ENCODE assay signal across 8 cellular contexts in the genomic region with DNA sequence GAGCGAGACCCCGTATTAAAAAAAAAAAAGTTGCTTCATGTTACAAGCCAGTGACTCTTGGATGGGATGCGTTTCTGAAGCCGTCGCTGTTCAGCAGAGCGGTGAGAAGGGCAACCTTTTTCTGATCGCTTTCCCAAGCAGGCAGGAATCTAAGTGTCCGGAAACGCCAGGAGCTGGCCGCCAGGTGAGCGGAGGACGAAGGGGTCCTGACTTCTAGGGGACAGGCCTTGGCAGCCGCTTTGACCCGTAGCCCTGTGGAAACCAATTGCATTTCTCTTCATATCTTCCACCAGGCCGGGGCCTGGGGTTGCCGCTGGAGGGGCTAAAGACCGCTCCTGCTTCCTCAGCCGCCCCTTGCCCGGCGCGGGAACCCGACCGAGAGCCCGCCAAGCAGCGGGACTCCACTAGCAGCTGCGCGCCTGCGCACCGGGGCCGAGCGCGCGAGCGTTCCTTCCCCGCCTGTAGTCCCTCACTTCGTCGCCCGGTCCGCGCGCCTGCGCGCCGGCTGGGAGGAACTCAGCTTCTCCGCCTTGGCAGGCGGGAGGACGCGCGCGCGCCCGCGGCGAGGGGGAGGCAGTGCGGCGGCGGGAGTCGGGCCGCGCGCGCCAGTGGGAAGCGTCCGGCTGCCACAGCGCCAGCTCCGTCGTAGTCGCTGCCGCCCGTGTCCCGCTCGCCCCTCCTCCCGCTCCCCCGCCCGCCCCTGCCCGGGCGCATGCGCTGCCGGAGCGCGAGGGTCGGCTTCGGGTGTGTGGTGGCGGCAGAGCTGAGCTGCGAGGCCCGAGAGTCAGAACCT. TPM values are rescaled to one million over a fixed set of nuclear protein-coding genes. Genes with fewer than 3 reads are reported as not detected.
DNase-seq lines count a peak whose midpoint lies in the region; ATAC-seq, FAIRE-seq and TF ChIP-seq lines count a peak whose summit lies in the region.

A gene with protein sequence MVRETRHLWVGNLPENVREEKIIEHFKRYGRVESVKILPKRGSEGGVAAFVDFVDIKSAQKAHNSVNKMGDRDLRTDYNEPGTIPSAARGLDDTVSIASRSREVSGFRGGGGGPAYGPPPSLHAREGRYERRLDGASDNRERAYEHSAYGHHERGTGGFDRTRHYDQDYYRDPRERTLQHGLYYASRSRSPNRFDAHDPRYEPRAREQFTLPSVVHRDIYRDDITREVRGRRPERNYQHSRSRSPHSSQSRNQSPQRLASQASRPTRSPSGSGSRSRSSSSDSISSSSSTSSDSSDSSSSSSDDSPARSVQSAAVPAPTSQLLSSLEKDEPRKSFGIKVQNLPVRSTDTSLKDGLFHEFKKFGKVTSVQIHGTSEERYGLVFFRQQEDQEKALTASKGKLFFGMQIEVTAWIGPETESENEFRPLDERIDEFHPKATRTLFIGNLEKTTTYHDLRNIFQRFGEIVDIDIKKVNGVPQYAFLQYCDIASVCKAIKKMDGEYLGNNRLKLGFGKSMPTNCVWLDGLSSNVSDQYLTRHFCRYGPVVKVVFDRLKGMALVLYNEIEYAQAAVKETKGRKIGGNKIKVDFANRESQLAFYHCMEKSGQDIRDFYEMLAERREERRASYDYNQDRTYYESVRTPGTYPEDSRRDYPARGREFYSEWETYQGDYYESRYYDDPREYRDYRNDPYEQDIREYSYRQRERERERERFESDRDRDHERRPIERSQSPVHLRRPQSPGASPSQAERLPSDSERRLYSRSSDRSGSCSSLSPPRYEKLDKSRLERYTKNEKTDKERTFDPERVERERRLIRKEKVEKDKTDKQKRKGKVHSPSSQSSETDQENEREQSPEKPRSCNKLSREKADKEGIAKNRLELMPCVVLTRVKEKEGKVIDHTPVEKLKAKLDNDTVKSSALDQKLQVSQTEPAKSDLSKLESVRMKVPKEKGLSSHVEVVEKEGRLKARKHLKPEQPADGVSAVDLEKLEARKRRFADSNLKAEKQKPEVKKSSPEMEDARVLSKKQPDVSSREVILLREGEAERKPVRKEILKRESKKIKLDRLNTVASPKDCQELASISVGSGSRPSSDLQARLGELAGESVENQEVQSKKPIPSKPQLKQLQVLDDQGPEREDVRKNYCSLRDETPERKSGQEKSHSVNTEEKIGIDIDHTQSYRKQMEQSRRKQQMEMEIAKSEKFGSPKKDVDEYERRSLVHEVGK (N-terminal part only) (plus strand): TSS at position 608 of the 793 bp plus-strand sequence. CDS start 361 bp downstream, outside the sequence.

- intact Hi-C loops in esophagus muscularis mucosa (cut with DNase I), result no loop called here

- peak within 1 kb of the TSS; percentile 92 to 99 for H3K4me3 Mint-ChIP-seq in activated T-cell treated with anti-CD3 and anti-CD28 coated beads, Interleukin-2, amount 50 U/mL, for 72 hours

- H3K27me3 Mint-ChIP-seq in activated T-cell treated with anti-CD3 and anti-CD28 coated beads, Interleukin-2, amount 50 U/mL, for 72 hours (ENCODE audit: low read depth), result no peaks in the 10 kb centered on the region

- TF ChIP-seq CTCF in esophagus muscularis mucosa (IDR thresholded peaks at IDR 0.05), result peak in 2 of 3 experiments; percentile 8 to 16

- peak within 1 kb of the TSS; percentile 80 for H3K27ac ChIP-seq in Karpas-422 (ENCODE audit: low read length)
- peak within 1 kb of the TSS; percentile 95 to 100 (median 98) for H3K27ac ChIP-seq in esophagus muscularis mucosa (replicated peaks in 1 of 4)

- H2AFZ ChIP-seq in Karpas-422 (ENCODE audit: low read length), result peak within 1 kb of the TSS; percentile 90; the same call in 1 of the 2 replicates

- TF ChIP-seq POLR2A in esophagus muscularis mucosa (IDR thresholded peaks at IDR 0.05; ENCODE audit: low read depth), result peak; percentile 63

- peaks cover 4 to 7% of the 10 kb centered on the region in 2 donors for H3K36me3 Mint-ChIP-seq in activated T-cell treated with anti-CD3 and anti-CD28 coated beads, Interleukin-2, amount 50 U/mL, for 72 hours (ENCODE audit: insufficient read depth in 2 of 2)

- peaks cover 26% of the 10 kb centered on the region; the same call in 1 of the 2 replicates for H4K20me1 ChIP-seq in Karpas-422 (ENCODE audit: insufficient read depth, low read depth, low read length)

- H3K4me1 ChIP-seq in Karpas-422 (ENCODE audit: low read length), result peaks cover 75% of the 10 kb centered on the region
- peaks cover 33 to 62% (median 57%) of the 10 kb centered on the region in 4 donors for H3K4me1 ChIP-seq in esophagus muscularis mucosa

- H3K4me3 ChIP-seq in Karpas-422 (ENCODE audit: low read length) (peak within 1 kb of the TSS; percentile 72), esophagus muscularis mucosa (peak within 1 kb of the TSS; percentile 76 to 95 (median 95))

- H3K9me3 ChIP-seq in Karpas-422 (ENCODE audit: low read length) (no peaks in the 10 kb centered on the region), esophagus muscularis mucosa (no peaks in the 10 kb centered on the region)

- peak within 1 kb of the TSS; percentile 96 for H3K27ac Mint-ChIP-seq in activated T-cell treated with anti-CD3 and anti-CD28 coated beads, Interleukin-2, amount 50 U/mL, for 72 hours

- H3K79me2 ChIP-seq in Karpas-422 (ENCODE audit: low read length), result peaks cover 34% of the 10 kb centered on the region

- no peaks in the 10 kb centered on the region for H3K9me3 Mint-ChIP-seq in activated T-cell treated with anti-CD3 and anti-CD28 coated beads, Interleukin-2, amount 50 U/mL, for 72 hours

- H3K36me3 ChIP-seq in Karpas-422 (ENCODE audit: insufficient read depth, low read length) (no peaks in the 10 kb centered on the region), esophagus muscularis mucosa (no peaks in the 10 kb centered on the region)

- H3K9ac ChIP-seq in Karpas-422 (ENCODE audit: low read length), result peak within 1 kb of the TSS; percentile 81

- H3K4me1 Mint-ChIP-seq in activated T-cell treated with anti-CD3 and anti-CD28 coated beads, Interleukin-2, amount 50 U/mL, for 72 hours (ENCODE audit: low read depth), result peaks cover 64% of the 10 kb centered on the region

- H3K27me3 ChIP-seq in Karpas-422 (ENCODE audit: low read length) (no peaks in the 10 kb centered on the region), esophagus muscularis mucosa (no peaks in the 10 kb centered on the region)

- under 1% methylated on average over 14 of the region's 86 CpGs for WGBS in esophagus muscularis mucosa

- TF ChIP-seq EP300 in esophagus muscularis mucosa (IDR thresholded peaks at IDR 0.05), result no peak

- peak; percentile 93 for DNase-seq in DMS79 (lab: John Stamatoyannopoulos, UW)
- DNase-seq in Karpas-422, result peak; percentile 98
- DNase-seq in RCC 7860 (ENCODE audit: low spot score), result peak; percentile 91
- peak; percentile 99 for DNase-seq in activated T-cell treated with anti-CD3 and anti-CD28 coated beads, Interleukin-2, amount 50 U/mL, for 72 hours
- peak; percentile 98 for DNase-seq in esophagus muscularis mucosa (ENCODE audit: extremely low spot score)
- DNase-seq in myocyte (ENCODE audit: low read depth), result peak; percentile 98
- DNase-seq in stimulated activated CD8-positive, alpha-beta memory T cell treated with anti-CD3 and anti-CD28 coated beads, Interleukin-7, amount 100 ng/mL, for 4 hours (ENCODE audit: low read depth in 2 of 2), result peak; percentile 95 to 99

- ATAC-seq in GM21825 (IDR thresholded peaks at IDR 0.05; ENCODE audit: unreplicated experiment), result peak; percentile 48
- ATAC-seq in activated T-cell treated with anti-CD3 and anti-CD28 coated beads, Interleukin-2, amount 50 U/mL, for 72 hours (replicated peaks in 1 of 2), result peak; percentile 87

- H3K9me2 ChIP-seq in Karpas-422 (replicated peaks; ENCODE audit: insufficient read depth, low read length), result no peaks in the 10 kb centered on the region

- FAIRE-seq in RCC 7860 (lab: Jason Lieb, UNC), result peak; percentile 15

- H3K4me2 ChIP-seq in Karpas-422 (ENCODE audit: low read depth, low read length, poor library complexity, severe bottlenecking), result peak within 1 kb of the TSS; percentile 86

RNA-seq across cellular contexts. Expression of the gene that starts here (rescaled TPM):
- total RNA-seq in Karpas-422 (2014; rRNA removed; shearing (Covaris generic); ENCODE audit: low replicate concordance), result 17.9 and 26.8 TPM in 2 replicates
- total RNA-seq in activated T-cell treated with anti-CD3 and anti-CD28 coated beads, Interleukin-2, amount 50 U/mL, for 72 hours, result 10 to 100 TPM; 53.5 to 56.9 TPM
- total RNA-seq in esophagus muscularis mucosa (10 to 100 TPM; 34.6 to 49.9 (median 44.7) TPM), myocyte (7.6 and 14.4 TPM in 2 replicates)
- polyA plus RNA-seq in myocyte (2012), result 15.2 TPM

Comparison
In these comparisons a context has a peak if more than half of its experiments do, and no peak if none do; other contexts are left out.
1. Peak in every context shown above with its lines: DNase-seq, ATAC-seq, H3K4me3 ChIP-seq and H3K27ac ChIP-seq.